In the genomic region with DNA sequence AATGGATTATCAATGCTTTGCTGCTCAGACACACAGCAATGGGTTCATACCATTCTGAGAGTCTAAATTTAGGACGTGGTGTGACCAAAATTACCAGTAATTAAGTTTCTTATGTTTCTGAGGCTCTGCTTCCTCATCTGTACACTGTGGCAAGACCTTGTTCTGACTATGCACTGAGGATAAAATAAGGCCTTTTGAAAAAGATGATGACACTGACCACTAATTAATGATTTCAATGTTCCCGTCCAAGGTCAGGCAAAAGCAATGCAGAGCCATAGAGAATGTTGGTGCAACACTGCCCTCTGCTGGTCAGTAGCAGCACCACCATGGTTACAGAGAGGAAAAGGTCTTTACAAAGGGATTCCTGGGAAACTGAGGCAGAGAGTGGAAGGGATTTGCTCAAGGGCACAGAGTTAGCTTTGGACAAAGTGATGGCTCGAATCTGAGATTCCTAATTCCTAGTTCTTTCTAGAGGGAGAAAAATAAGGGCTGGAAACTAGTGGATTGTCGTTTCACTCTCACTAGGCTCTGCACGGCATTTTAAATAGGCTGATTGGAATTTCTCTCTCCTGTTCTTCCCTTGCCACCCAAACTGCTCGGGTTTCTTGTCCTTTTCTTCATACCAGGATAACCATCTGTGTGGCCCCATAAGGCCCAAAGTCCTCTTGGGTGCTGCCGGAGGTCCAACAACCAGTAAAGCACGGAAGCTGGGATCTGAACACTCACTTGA, we compare ENCODE assay signal across 8 cellular contexts. TPM values are rescaled to one million over a fixed set of nuclear protein-coding genes. Genes with fewer than 3 reads are reported as not detected.
DNase-seq lines count a peak whose midpoint lies in the region; ATAC-seq, FAIRE-seq and TF ChIP-seq lines count a peak whose summit lies in the region.

No MANE protein-coding gene starts in this region.

- 60% methylated on average over 8 of the region's 8 CpGs for WGBS in hepatocyte (ENCODE audit: low lambda C conversion rate, missing lambda C conversion rate)
- 55 to 57% (median 56%) methylated on average over 8 of the region's 8 CpGs for WGBS in small intestine, 3 donors

- H3K9me3 ChIP-seq in hepatocyte (ENCODE audit: low read depth) (no peaks in the 10 kb centered on the region), small intestine (ENCODE audit: control insufficient read depth, low read depth) (no peaks in the 10 kb centered on the region)

- no peaks in the 10 kb centered on the region for H4K20me1 ChIP-seq in hepatocyte (ENCODE audit: insufficient read depth, poor library complexity, severe bottlenecking)

- H3K9me2 ChIP-seq in hepatocyte (replicated peaks; ENCODE audit: insufficient read depth), result no peaks in the 10 kb centered on the region

- no peak for FAIRE-seq in small intestine (lab: Jason Lieb, UNC)

- DNase-seq in COR-L47 (lab: John Stamatoyannopoulos, UW) (peak; percentile 45), GM20000 (ENCODE audit: low spot score) (peak; percentile 71), MV-4-11 (lab: John Stamatoyannopoulos, UW) (peak; percentile 91), SW480 (ENCODE audit: low spot score) (peak; percentile 54), hepatocyte (ENCODE audit: low spot score) (peak; percentile 80), small intestine (peak; percentile 72)

- H3K4me3 ChIP-seq in hepatocyte, result no peak overlapping the region
- H3K4me3 ChIP-seq in small intestine (ENCODE audit: low read depth in 1 of 2, low read length in 2 of 2), result no peak overlapping the region

- peak; percentile 79 for TF ChIP-seq CTCF in GM20000 (IDR thresholded peaks at IDR 0.05; ENCODE audit: extremely low read depth, missing control alignments)
- TF ChIP-seq CTCF in hepatocyte (IDR thresholded peaks at IDR 0.05; ENCODE audit: poor library complexity), result peak; percentile 99

- H3K27me3 ChIP-seq in hepatocyte (no peaks in the 10 kb centered on the region), small intestine (ENCODE audit: control insufficient read depth in 2 of 2, insufficient read depth in 2 of 2, low read length in 2 of 2) (no peaks in the 10 kb centered on the region)

- H3K4me1 ChIP-seq in hepatocyte (ENCODE audit: insufficient read depth), result no peaks in the 10 kb centered on the region
- H3K4me1 ChIP-seq in small intestine (ENCODE audit: control insufficient read depth in 2 of 2, insufficient read depth in 1 of 2, low read depth in 1 of 2, low read length in 1 of 2), result no peaks in the 10 kb centered on the region

- no peaks in the 10 kb centered on the region for H3K79me2 ChIP-seq in hepatocyte

- peak overlapping the region; percentile 29 for H3K27ac ChIP-seq in angular gyrus (ENCODE audit: low read depth, low read length)
- H3K27ac ChIP-seq in hepatocyte, result no peak overlapping the region
- H3K27ac ChIP-seq in small intestine (ENCODE audit: low read depth in 1 of 2, low read length in 1 of 2), result no peak overlapping the region

- H3K36me3 ChIP-seq in hepatocyte (replicated peaks; ENCODE audit: insufficient read depth, low read depth), result no peaks in the 10 kb centered on the region
- H3K36me3 ChIP-seq in small intestine (ENCODE audit: control insufficient read depth in 2 of 2, insufficient read depth in 2 of 2, low read length in 2 of 2), result no peaks in the 10 kb centered on the region

- ATAC-seq in HG02870 (IDR thresholded peaks at IDR 0.05; ENCODE audit: unreplicated experiment), result no peak

- no peak overlapping the region for H3K4me2 ChIP-seq in hepatocyte

- H2AFZ ChIP-seq in hepatocyte, result no peak overlapping the region

RNA-seq across cellular contexts. Expression of gene P2RX7, which starts 22.3 kb away (rescaled TPM):
- 0.80 and 0.90 TPM in 2 replicates for total RNA-seq in hepatocyte
- polyA plus RNA-seq in hepatocyte (1.1 and 1.7 TPM in 2 replicates), small intestine (under 1 TPM in 2 of 3 donors, not detected in 1; 0.27 to 0.66 TPM)
